14 cellular contexts compared by ENCODE assay signal in the genomic region with DNA sequence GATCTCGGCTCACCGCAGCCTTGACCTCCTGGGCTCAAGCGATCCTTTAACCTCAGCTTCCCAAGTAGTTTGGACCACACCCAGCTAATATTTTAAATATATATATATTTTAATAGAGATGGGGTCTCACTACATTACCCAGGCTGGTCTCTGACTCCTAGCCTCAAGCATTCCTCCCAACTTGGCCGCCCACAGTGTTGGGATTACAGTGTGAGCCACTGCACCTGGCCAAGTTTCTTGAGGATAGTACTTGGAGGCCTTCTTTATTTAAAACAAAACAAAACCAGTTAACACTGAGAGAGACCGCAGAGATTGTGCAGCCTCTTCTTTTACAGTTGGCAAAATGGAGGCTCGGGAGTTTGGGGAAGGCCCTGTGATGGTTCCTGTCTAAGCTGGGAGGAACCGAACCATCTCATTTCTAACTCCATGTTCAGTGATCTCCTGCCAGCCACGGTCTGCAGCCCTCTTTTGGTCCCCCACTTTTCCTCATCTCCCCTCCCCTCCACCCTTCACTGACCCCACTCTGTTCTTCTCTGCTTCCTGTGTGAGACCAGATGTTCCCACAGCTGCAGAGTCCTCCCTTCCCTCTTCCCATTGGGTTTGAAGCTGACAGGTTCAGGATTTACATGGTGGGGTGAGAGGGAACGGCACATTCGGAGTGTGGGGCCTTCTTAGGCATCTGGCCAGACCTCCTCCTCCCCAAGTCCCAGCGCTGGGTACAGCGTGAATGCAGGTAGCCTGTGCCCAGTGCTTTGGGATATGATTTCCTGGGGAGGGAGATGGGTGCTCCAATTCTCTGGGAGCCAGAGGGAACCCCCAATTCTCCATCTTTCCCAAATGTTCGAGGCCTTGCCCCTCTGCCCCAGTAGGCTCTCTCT. TPM values are rescaled to one million over a fixed set of nuclear protein-coding genes. Genes with fewer than 3 reads are reported as not detected.
"Had no signal": no experiment of that assay in that cellular context is flagged by ENCODE, and none has a peak within 500 bp of the region (broad histone marks: within the 10 kb centered on the region; RNA-seq: fewer than 3 reads in every experiment).

No MANE protein-coding gene starts in this region.

- H3K27ac ChIP-seq: left lung, right atrium auricular region, SJSA1, VCaP had no signal

- H3K4me3 ChIP-seq: left lung, right atrium auricular region, SJSA1 had no signal

- FAIRE-seq: urothelium cell line had no signal

- DNase-seq: activated CD4-positive, alpha-beta T cell treated with anti-CD3 and anti-CD28 coated beads for 4 hours; activated CD8-positive, alpha-beta T cell treated with anti-CD3 and anti-CD28 coated beads, Interleukin-2, amount 10 ng/mL, durations not matched to agents 7 days and 5 days; amygdala; foreskin melanocyte; mesendoderm; stimulated activated naive CD4-positive, alpha-beta T cell treated with Interleukin-2 at 50 U/mL for 16 hours; T-cell; T1000 had no signal

- H3K9me3 ChIP-seq: left lung, right atrium auricular region, SJSA1 had no signal

- H3K36me3 ChIP-seq: left lung, right atrium auricular region, SJSA1 had no signal

- H3K27me3 ChIP-seq: right atrium auricular region had no signal

- ATAC-seq: activated CD8-positive, alpha-beta T cell treated with anti-CD3 and anti-CD28 coated beads, Interleukin-2, amount 10 ng/mL, durations not matched to agents 7 days and 5 days; activated T-helper 17 cell treated with anti-CD3 and anti-CD28 coated beads, Interleukin-2, amount 50 U/mL, for 72 hours; left lung had no signal

RNA-seq across cellular contexts. Expression of a gene that starts 1.4 kb away (rescaled TPM):
- total RNA-seq: activated CD8-positive, alpha-beta T cell treated with anti-CD3 and anti-CD28 coated beads, Interleukin-2, amount 10 ng/mL, durations not matched to agents 7 days and 5 days had no signal
